18 cellular contexts compared by ENCODE assay signal in genomic region chr2:7915302-7916200, GRCh38.
A peak's percentile ranks its signal among the peaks of the same experiment; 100 is the strongest.
DNase-seq lines count a peak whose midpoint lies in the region; ATAC-seq, FAIRE-seq and TF ChIP-seq lines count a peak whose summit lies in the region.
"Had no signal": no experiment of that assay in that cellular context is flagged by ENCODE, and none has a peak within 500 bp of the region (broad histone marks: within the 10 kb centered on the region; RNA-seq: fewer than 3 reads in every experiment).

No MANE protein-coding gene starts in this region.

- H3K27ac ChIP-seq in GM23338 (ENCODE audit: low read depth) (no peak overlapping the region), astrocyte (ENCODE audit: low read depth, low read length) (no peak overlapping the region), muscle layer of duodenum (ENCODE audit: low read length) (no peak overlapping the region), endodermal cell (ENCODE audit: low read depth, low read length) (no peak overlapping the region)
- H3K27ac ChIP-seq: RWPE1 had no signal

- H3K27me3 Mint-ChIP-seq in GM23338 (ENCODE audit: insufficient read depth, low read depth, poor library complexity) = no peaks in the 10 kb centered on the region
- peaks cover 4% of the 10 kb centered on the region for H3K27me3 Mint-ChIP-seq in astrocyte (ENCODE audit: low read depth, unreplicated experiment)
- no peaks in the 10 kb centered on the region for H3K27me3 Mint-ChIP-seq in endodermal cell (ENCODE audit: insufficient read depth)
- H3K27me3 Mint-ChIP-seq: brain had no signal

- H3K4me2 ChIP-seq in GM23338 (peak overlapping the region; percentile 40), astrocyte (ENCODE audit: low read length) (peak overlapping the region; percentile 14)

- H4K20me1 ChIP-seq in GM23338 (replicated peaks; ENCODE audit: insufficient read depth) (no peaks in the 10 kb centered on the region), astrocyte (ENCODE audit: insufficient read depth, low read length) (no peaks in the 10 kb centered on the region)

- peaks cover 16% of the 10 kb centered on the region for H3K4me1 ChIP-seq in GM23338 (ENCODE audit: insufficient read depth)
- no peaks in the 10 kb centered on the region for H3K4me1 ChIP-seq in astrocyte (ENCODE audit: insufficient read depth, low read length)
- no peaks in the 10 kb centered on the region for H3K4me1 ChIP-seq in muscle layer of duodenum (ENCODE audit: control insufficient read depth in 1 of 2, insufficient read depth in 2 of 2, low read length in 2 of 2)
- no peaks in the 10 kb centered on the region for H3K4me1 ChIP-seq in endodermal cell (ENCODE audit: control insufficient read depth, insufficient read depth, low read length)

- H3K9me3 Mint-ChIP-seq in GM23338 = no peaks in the 10 kb centered on the region
- no peaks in the 10 kb centered on the region for H3K9me3 Mint-ChIP-seq in astrocyte (ENCODE audit: unreplicated experiment)
- H3K9me3 Mint-ChIP-seq in endodermal cell = no peaks in the 10 kb centered on the region

- TF ChIP-seq CTCF in GM23338 (conservative IDR thresholded peaks at IDR 0.05; ENCODE audit: low read depth in 2 of 2) = no peak
- TF ChIP-seq CTCF in astrocyte (IDR thresholded peaks at IDR 0.05; ENCODE audit: insufficient read depth, low read depth, low read length) = no peak
- no peak for TF ChIP-seq CTCF in endodermal cell (conservative IDR thresholded peaks at IDR 0.05)

- H3K27ac Mint-ChIP-seq in GM23338 (no peak overlapping the region), astrocyte (ENCODE audit: unreplicated experiment) (no peak overlapping the region), endodermal cell (no peak overlapping the region)
- H3K27ac Mint-ChIP-seq: CD4-positive, CD25-positive, alpha-beta regulatory T cell; memory B cell; T-helper 2 cell treated with Interferon-gamma antibody and Interleukin-4, amounts not matched to agents 5 μg/mL and 100 μg/mL, for 36 hours had no signal

- H3K36me3 Mint-ChIP-seq in GM23338 (ENCODE audit: low read depth) = peaks cover 3% of the 10 kb centered on the region; the same call in 1 of the 3 replicates
- no peaks in the 10 kb centered on the region for H3K36me3 Mint-ChIP-seq in astrocyte (ENCODE audit: low read depth, unreplicated experiment)
- no peaks in the 10 kb centered on the region for H3K36me3 Mint-ChIP-seq in endodermal cell (ENCODE audit: low read depth)
- H3K36me3 Mint-ChIP-seq: brain; CD4-positive, CD25-positive, alpha-beta regulatory T cell; memory B cell had no signal

- H3K27me3 ChIP-seq in GM23338 (ENCODE audit: insufficient read depth) (no peaks in the 10 kb centered on the region), astrocyte (ENCODE audit: insufficient read depth, low read length) (no peaks in the 10 kb centered on the region), muscle layer of duodenum (ENCODE audit: low read depth, low read length) (no peaks in the 10 kb centered on the region), endodermal cell (ENCODE audit: control insufficient read depth, insufficient read depth, low read length, poor library complexity, severe bottlenecking) (no peaks in the 10 kb centered on the region)

- H3K9me3 ChIP-seq in astrocyte (ENCODE audit: insufficient read depth, low read depth, low read length) (no peaks in the 10 kb centered on the region), muscle layer of duodenum (ENCODE audit: control insufficient read depth in 1 of 2, low read length in 2 of 2) (no peaks in the 10 kb centered on the region), endodermal cell (ENCODE audit: control insufficient read depth, low read length) (no peaks in the 10 kb centered on the region)

- H3K4me1 Mint-ChIP-seq in GM23338 (peaks cover 12% of the 10 kb centered on the region; the same call in 2 of the 3 replicates), astrocyte (ENCODE audit: low read depth, unreplicated experiment) (no peaks in the 10 kb centered on the region), endodermal cell (peaks cover 11% of the 10 kb centered on the region)
- H3K4me1 Mint-ChIP-seq: CD4-positive, CD25-positive, alpha-beta regulatory T cell; memory B cell had no signal

- H3K4me3 Mint-ChIP-seq in GM23338 = no peak overlapping the region
- H3K4me3 Mint-ChIP-seq in astrocyte (ENCODE audit: unreplicated experiment) = no peak overlapping the region
- H3K4me3 Mint-ChIP-seq in endodermal cell = no peak overlapping the region
- H3K4me3 Mint-ChIP-seq: CD4-positive, CD25-positive, alpha-beta regulatory T cell; memory B cell; T-helper 2 cell treated with Interferon-gamma antibody and Interleukin-4, amounts not matched to agents 5 μg/mL and 100 μg/mL, for 36 hours had no signal

- no peak overlapping the region for H3K9ac ChIP-seq in astrocyte (ENCODE audit: low read length)
- H3K9ac ChIP-seq in endodermal cell (ENCODE audit: extremely low read depth, low read length, poor library complexity, severe bottlenecking) = no peak overlapping the region

- FAIRE-seq in astrocyte (lab: Jason Lieb, UNC) = no peak

- H3F3A ChIP-seq in GM23338 (replicated peaks; ENCODE audit: low read depth) = no peaks in the 10 kb centered on the region

- no peaks in the 10 kb centered on the region for H3K79me2 ChIP-seq in GM23338 (replicated peaks; ENCODE audit: insufficient read depth)
- no peaks in the 10 kb centered on the region for H3K79me2 ChIP-seq in astrocyte (ENCODE audit: insufficient read depth, low read length)

- H3K36me3 ChIP-seq in GM23338 (ENCODE audit: insufficient read depth) (no peaks in the 10 kb centered on the region), astrocyte (ENCODE audit: insufficient read depth, low read length) (no peaks in the 10 kb centered on the region), muscle layer of duodenum (ENCODE audit: control insufficient read depth in 1 of 2, insufficient read depth in 2 of 2, low read length in 2 of 2) (no peaks in the 10 kb centered on the region), endodermal cell (ENCODE audit: control insufficient read depth, insufficient read depth, low read length) (no peaks in the 10 kb centered on the region)

- WGBS in endodermal cell (ENCODE audit: insufficient coverage in 1 of 2, insufficient read length in 1 of 2), 2 experiments = 90 to 92% methylated on average over 14 to 15 of the region's 15 CpGs

- peak; percentile 52 for DNase-seq in AG08395 (ENCODE audit: low spot score)
- peak; percentile 27 for DNase-seq in GM23338 (ENCODE audit: low spot score)
- DNase-seq in astrocyte (ENCODE audit: low read depth) = no peak
- no peak for DNase-seq in occipital lobe (lab: John Stamatoyannopoulos, UW)
- no peak for DNase-seq in endodermal cell
- DNase-seq in cerebellar cortex (ENCODE audit: low spot score) = no peak
- DNase-seq in left lobe of liver (ENCODE audit: low spot score) = no peak
- DNase-seq: activated CD4-positive, alpha-beta T cell treated with anti-CD3 and anti-CD28 coated beads, Interleukin-2, amount 50 U/mL, for 4 hours; CD4-positive, CD25-positive, alpha-beta regulatory T cell; GF-D8; NCI-H1092 treated with DMSO at 0.1 percent for 48 hours; NCI-H345; stimulated activated CD4-positive, alpha-beta T cell treated with anti-CD3 and anti-CD28 coated beads, Interleukin-2, amount 100 ng/mL, for 48 hours had no signal

- ATAC-seq in GM23338 (peak; percentile 72), left lobe of liver (no peak)

- H3K9me2 ChIP-seq in GM23338 (ENCODE audit: insufficient read depth) = peaks cover 25% of the 10 kb centered on the region

- H3K4me3 ChIP-seq in GM23338 (no peak overlapping the region), astrocyte (ENCODE audit: insufficient read depth, low read depth, low read length) (no peak overlapping the region), muscle layer of duodenum (ENCODE audit: low read depth in 1 of 2, low read length in 2 of 2) (peak overlapping the region; percentile 3 to 31), endodermal cell (ENCODE audit: low read length) (no peak overlapping the region)

- H2AFZ ChIP-seq in GM23338 = peak overlapping the region; percentile 26; the same call in 1 of the 2 replicates
- H2AFZ ChIP-seq in astrocyte (ENCODE audit: low read depth, low read length) = no peak overlapping the region

TF ChIP-seq in GM23338, 12 proteins besides CTCF, POLR2A, EP300 and RAD21 (continues in another document):
- TF ChIP-seq JUNB (IDR thresholded peaks at IDR 0.05; ENCODE audit: unreplicated experiment) (no peak), ZNF331 (CRISPR knock-in tag; IDR thresholded peaks at IDR 0.05; ENCODE audit: low read depth) (no peak), ZNF114 (CRISPR knock-in tag; IDR thresholded peaks at IDR 0.05) (no peak), POLR2AphosphoS5 (IDR thresholded peaks at IDR 0.05; ENCODE audit: low read depth) (no peak), CREB1 (CRISPR knock-in tag; IDR thresholded peaks at IDR 0.05; ENCODE audit: low read depth) (no peak)

Comparison
In these comparisons a context has a peak if more than half of its experiments do, and no peak if none do; other contexts are left out.
1. DNase-seq: peak in AG08395 (single experiment) and GM23338 (single experiment); none in astrocyte (single experiment), occipital lobe (single experiment), endodermal cell (single experiment), cerebellar cortex (single experiment) and left lobe of liver (single experiment).
2. H3K4me3 ChIP-seq: peak in muscle layer of duodenum (2 of 2); none in GM23338 (single experiment), astrocyte (single experiment) and endodermal cell (single experiment).